Comparison of ENCODE assay signal across 31 cellular contexts in genomic region chr6:167982063-167982462, GRCh38. TPM values are rescaled to one million over a fixed set of nuclear protein-coding genes. Genes with fewer than 3 reads are reported as not detected.
"Had no signal": no experiment of that assay in that cellular context is flagged by ENCODE, and none has a peak within 500 bp of the region (broad histone marks: within the 10 kb centered on the region; RNA-seq: fewer than 3 reads in every experiment).

No MANE protein-coding gene starts in this region.

- H3K9me3 ChIP-seq: gastroesophageal sphincter, heart right ventricle, lower lobe of right lung, neutrophil, prostate gland, right atrium auricular region, suprapubic skin, transverse colon, upper lobe of right lung, uterus had no signal

- H3K27ac ChIP-seq: coronary artery, epithelial cell of prostate, foreskin keratinocyte, gastroesophageal sphincter, heart right ventricle, lower lobe of right lung, neutrophil, parathyroid adenoma, prostate gland, right atrium auricular region, suprapubic skin, transverse colon, upper lobe of right lung, uterus had no signal

- H3K4me2 ChIP-seq: smooth muscle cell had no signal

- H3K9ac ChIP-seq: parathyroid adenoma had no signal

- H3K36me3 ChIP-seq: gastroesophageal sphincter, heart right ventricle, lower lobe of right lung, neutrophil, prostate gland, right atrium auricular region, suprapubic skin, transverse colon, upper lobe of right lung, uterus had no signal

- ATAC-seq: effector memory CD8-positive, alpha-beta T cell; esophagus mucosa; foreskin keratinocyte; gastroesophageal sphincter; heart right ventricle; left colon; left ventricle myocardium superior; lower lobe of right lung; natural killer cell; sciatic nerve; stimulated activated naive CD8-positive, alpha-beta T cell treated with anti-CD3 and anti-CD28 coated beads, Interleukin-15, amount 100 ng/mL, for 72 hours; upper lobe of right lung had no signal

- H3K4me1 Mint-ChIP-seq: natural killer cell; stimulated activated naive CD8-positive, alpha-beta T cell treated with anti-CD3 and anti-CD28 coated beads, Interleukin-15, amount 100 ng/mL, for 72 hours had no signal

- FAIRE-seq: islet of Langerhans had no signal

- H3K36me3 Mint-ChIP-seq: natural killer cell had no signal

- H3K4me3 Mint-ChIP-seq: effector memory CD8-positive, alpha-beta T cell; natural killer cell; stimulated activated naive CD8-positive, alpha-beta T cell treated with anti-CD3 and anti-CD28 coated beads, Interleukin-15, amount 100 ng/mL, for 72 hours had no signal

- H3K27ac Mint-ChIP-seq: effector memory CD8-positive, alpha-beta T cell; natural killer cell; stimulated activated naive CD8-positive, alpha-beta T cell treated with anti-CD3 and anti-CD28 coated beads, Interleukin-15, amount 100 ng/mL, for 72 hours had no signal

- DNase-seq: dermis blood vessel endothelial cell; effector memory CD8-positive, alpha-beta T cell; foreskin keratinocyte; heart right ventricle; hippocampal formation; left colon; left ventricle myocardium superior; lower lobe of right lung; natural killer cell; stimulated activated CD4-positive, alpha-beta T cell treated with anti-CD3 and anti-CD28 coated beads, Interleukin-12 subunit alpha, Interleukin-12 subunit beta, amount 100 ng/mL, for 4 hours; stimulated activated CD4-positive, alpha-beta T cell treated with anti-CD3 and anti-CD28 coated beads, Interleukin-1b, Interleukin-23, amount 100 ng/mL, for 48 hours; stimulated activated CD4-positive, alpha-beta T cell treated with anti-CD3 and anti-CD28 coated beads, Interleukin-4, amount 100 ng/mL, for 1 hour; stimulated activated CD8-positive, alpha-beta memory T cell treated with anti-CD3 and anti-CD28 coated beads, Interleukin-4, amount 100 ng/mL, for 48 hours; stimulated activated naive CD4-positive, alpha-beta T cell; stimulated activated naive CD8-positive, alpha-beta T cell treated with anti-CD3 and anti-CD28 coated beads, Interleukin-15, amount 100 ng/mL, for 72 hours; transverse colon; upper lobe of right lung; uterus had no signal

- H3K9me3 Mint-ChIP-seq: effector memory CD8-positive, alpha-beta T cell; natural killer cell; stimulated activated naive CD8-positive, alpha-beta T cell treated with anti-CD3 and anti-CD28 coated beads, Interleukin-15, amount 100 ng/mL, for 72 hours had no signal

- H3K27me3 Mint-ChIP-seq: effector memory CD8-positive, alpha-beta T cell had no signal

- H3K27me3 ChIP-seq: foreskin keratinocyte, gastroesophageal sphincter, heart right ventricle, neutrophil, right atrium auricular region, suprapubic skin, transverse colon, upper lobe of right lung, uterus had no signal

- H3K4me3 ChIP-seq: coronary artery, gastroesophageal sphincter, heart right ventricle, lower lobe of right lung, prostate gland, right atrium auricular region, smooth muscle cell, suprapubic skin, transverse colon, upper lobe of right lung, uterus had no signal

- H3K4me1 ChIP-seq: foreskin keratinocyte, gastroesophageal sphincter, lower lobe of right lung, parathyroid adenoma, prostate gland, right atrium auricular region, suprapubic skin, transverse colon, upper lobe of right lung, uterus had no signal

- H3K79me2 ChIP-seq: parathyroid adenoma had no signal

- H2AFZ ChIP-seq: parathyroid adenoma had no signal

RNA-seq across cellular contexts. Expression of gene KIF25, which starts 15.4 kb away (rescaled TPM):
- total RNA-seq: dermis blood vessel endothelial cell, esophagus mucosa, foreskin keratinocyte, kidney epithelial cell, left ventricle myocardium superior, natural killer cell, right atrium auricular region, transverse colon had no signal
